Comparison of ENCODE assay signal across 8 cellular contexts in the genomic region with DNA sequence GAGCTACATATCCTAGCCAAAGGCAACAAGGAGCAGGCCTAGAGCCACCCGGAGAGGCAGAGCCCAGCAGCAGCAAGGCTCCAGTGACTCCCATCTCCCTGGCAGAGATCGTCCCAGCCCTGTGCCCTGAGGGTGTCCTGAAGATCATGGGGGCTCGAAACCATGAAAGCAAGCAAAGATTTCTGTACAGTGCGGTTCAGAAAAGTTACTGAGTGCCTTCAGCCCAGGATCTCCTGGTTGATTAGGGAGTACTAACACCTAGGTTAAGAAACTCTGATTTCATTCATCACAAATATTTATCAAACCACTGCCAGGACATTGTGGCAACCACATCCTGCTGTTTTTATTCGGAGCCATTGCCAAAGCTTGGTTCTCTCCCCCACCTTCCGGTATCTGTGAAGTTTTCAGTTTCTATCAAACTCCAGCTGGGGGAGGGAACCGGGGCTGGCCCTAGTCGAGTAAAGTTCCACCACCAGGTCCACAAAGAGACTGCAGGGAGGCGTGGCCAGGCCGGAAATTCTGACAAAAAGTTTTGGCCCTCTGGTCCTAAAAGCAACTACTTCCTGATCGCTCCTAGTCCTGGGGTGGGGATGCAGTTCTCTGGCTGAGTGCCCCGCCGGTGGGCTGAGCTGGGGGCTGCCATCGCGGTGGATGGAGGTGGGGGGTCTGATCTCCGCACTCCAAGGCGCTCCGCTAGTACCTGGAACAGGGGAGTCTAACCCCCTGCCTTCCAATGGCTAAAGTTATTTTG. TPM values are rescaled to one million over a fixed set of nuclear protein-coding genes. Genes with fewer than 3 reads are reported as not detected.
DNase-seq lines count a peak whose midpoint lies in the region; ATAC-seq, FAIRE-seq and TF ChIP-seq lines count a peak whose summit lies in the region.

No MANE protein-coding gene starts in this region.

- FAIRE-seq in GM12878 (lab: Jason Lieb, UNC) = peak; percentile 98

- peak overlapping the region; percentile 94 for H3K9ac ChIP-seq in GM12878 (ENCODE audit: control insufficient read depth, insufficient read depth, low read length)

- SMC1A ChIA-PET in GM12878 (lab: Charles Lee; ENCODE audit: uncharacterized antibody, unreplicated experiment) = interaction anchor here (0.7 to 3.7 kb wide), 10 partner anchors 20 to 312 kb away, joined by 3 to 25 read pairs (median 4); no protein-coding TSS in a partner anchor

- H3K27me3 ChIP-seq in DOHH2 (ENCODE audit: control insufficient read depth, low read length) (no peaks in the 10 kb centered on the region), GM12878 (replicated peaks in 1 of 2; ENCODE audit: control insufficient read depth in 2 of 2, insufficient read depth in 2 of 2, low read length in 1 of 2) (no peaks in the 10 kb centered on the region), sigmoid colon (no peaks in the 10 kb centered on the region)

- no peaks in the 10 kb centered on the region for H3K9me2 ChIP-seq in DOHH2 (replicated peaks; ENCODE audit: control insufficient read depth, low read length)

- H3K4me2 ChIP-seq in DOHH2 (ENCODE audit: low read length) (peak overlapping the region; percentile 97), GM12878 (ENCODE audit: control insufficient read depth, insufficient read depth) (peak overlapping the region; percentile 97)

- 0 out of 2 replicates have a peak, but pooled peaks have one; percentile 27 for TF ChIP-seq RAD21 in GM12878 (IDR thresholded peaks at IDR 0.05; ENCODE audit: insufficient read depth, low read depth, low read length)

- H3K4me3 ChIP-seq in DOHH2 (ENCODE audit: low read length) = peak overlapping the region; percentile 87
- H3K4me3 ChIP-seq in GM12878 = peak overlapping the region; percentile 65
- H3K4me3 ChIP-seq in sigmoid colon = peak overlapping the region; percentile 67 to 93 (median 72)

- ATAC-seq in GM21390 (IDR thresholded peaks at IDR 0.05; ENCODE audit: unreplicated experiment) (peak; percentile 66), GM12878 (peak; percentile 82)

- DNase-seq in HUDEP-2 (lab: John Stamatoyannopoulos, UW; ENCODE audit: unreplicated experiment in 76 of 76) (peak in 72 of 76 experiments; percentile 8 to 90 (median 70)), T1000 (lab: John Stamatoyannopoulos, UW) (peak; percentile 69), GM12878 (ENCODE audit: low read depth, low spot score) (peak; percentile 89), iPS DF 19.7 (ENCODE audit: low read depth, low spot score) (peak; percentile 71), sigmoid colon (peak; percentile 94), NCI-H2029 (lab: John Stamatoyannopoulos, UW) (no peak)

- CTCF ChIA-PET in GM12878 (lab: Yijun Ruan, JAX) = interaction anchor here (1.0 to 4.3 kb wide), 8 partner anchors 66 to 325 kb away, joined by 3 to 41 read pairs (median 4); partner anchors contain the start of gene COPG1

- POLR2A ChIA-PET in GM12878 (lab: Charles Lee) = interaction anchor here (0.5 to 3.5 kb wide), 9 partner anchors 42 to 320 kb away, joined by 3 to 20 read pairs (median 5); partner anchors contain the start of genes CNBP, COPG1, HMCES and IFT122

- H3F3A ChIP-seq in DOHH2 (ENCODE audit: control insufficient read depth, insufficient read depth) = peaks cover 17% of the 10 kb centered on the region

- TSS peak; percentile 51 for BruUV-seq in GM12878 (replicated peaks; lab: Mats Ljungman, UMichigan)

- WGBS in GM12878 (ENCODE audit: insufficient coverage, insufficient replicate concordance, low lambda C conversion rate, missing lambda C conversion rate) = 1% methylated on average over 18 of the region's 18 CpGs
- 0 to 1% methylated on average over 18 of the region's 18 CpGs for WGBS in sigmoid colon, 2 donors

- intact Hi-C loops in GM12878 (cut with micrococcal nuclease; ENCODE audit: unreplicated experiment) (loop anchor here (2.0 to 5.0 kb wide), 2 partner anchors 62 to 68 kb away; partner anchors contain the start of gene CNBP), sigmoid colon (cut with DNase I) (loop anchor here (5.0 kb wide), 1 partner anchor 127 kb away; the partner anchor contains the start of gene COPG1)

- H3K36me3 ChIP-seq in DOHH2 (ENCODE audit: control insufficient read depth, low read length) (no peaks in the 10 kb centered on the region), GM12878 (ENCODE audit: control insufficient read depth in 2 of 2, insufficient read depth in 2 of 2, low read length in 1 of 2) (no peaks in the 10 kb centered on the region), sigmoid colon (no peaks in the 10 kb centered on the region)

- no peaks in the 10 kb centered on the region for H3K9me3 ChIP-seq in DOHH2 (ENCODE audit: control insufficient read depth, insufficient read depth, low read length)
- no peaks in the 10 kb centered on the region for H3K9me3 ChIP-seq in GM12878 (replicated peaks; ENCODE audit: control insufficient read depth, insufficient read depth, low read length)
- H3K9me3 ChIP-seq in sigmoid colon = no peaks in the 10 kb centered on the region

- TF ChIP-seq EP300 in GM12878 (IDR thresholded peaks at IDR 0.05; ENCODE audit: borderline replicate concordance in 1 of 2, control insufficient read depth in 1 of 2, low read depth in 2 of 2, low read length in 2 of 2) = no peak
- no peak for TF ChIP-seq EP300 in sigmoid colon (IDR thresholded peaks at IDR 0.05)

- RAD21 ChIA-PET in GM12878 (lab: Charles Lee; ENCODE audit: unreplicated experiment) = interaction anchor here (1.3 to 3.8 kb wide), 4 partner anchors 67 to 157 kb away, joined by 3 to 20 read pairs (median 10); no protein-coding TSS in a partner anchor

- peaks cover 5% of the 10 kb centered on the region; the same call in 1 of the 2 replicates for H4K20me1 ChIP-seq in DOHH2 (ENCODE audit: control insufficient read depth, insufficient read depth, low read depth, low read length)
- H4K20me1 ChIP-seq in GM12878 (ENCODE audit: control insufficient read depth, insufficient read depth) = no peaks in the 10 kb centered on the region

- H3K4me1 ChIP-seq in DOHH2 (ENCODE audit: control insufficient read depth, low read length) = peaks cover 39% of the 10 kb centered on the region
- H3K4me1 ChIP-seq in GM12878 (ENCODE audit: control insufficient read depth, insufficient read depth, low read length) = peaks cover 27% of the 10 kb centered on the region
- peaks cover 0 to 38% (median 33%) of the 10 kb centered on the region in 4 donors for H3K4me1 ChIP-seq in sigmoid colon

- H3K27ac ChIP-seq in DOHH2 (ENCODE audit: low read depth, low read length) = peak overlapping the region; percentile 59
- H3K27ac ChIP-seq in GM12878 (ENCODE audit: control insufficient read depth, insufficient read depth) = peak overlapping the region; percentile 97
- H3K27ac ChIP-seq in sigmoid colon = peak overlapping the region; percentile 87 to 94 (median 94)

- TF ChIP-seq CTCF in DOHH2 (IDR thresholded peaks at IDR 0.05; ENCODE audit: low read depth, low read length, poor library complexity, severe bottlenecking) (no peak), GM12878 (IDR thresholded peaks at IDR 0.05 in 2 of 3, conservative IDR thresholded peaks at IDR 0.05 in 1 of 3; ENCODE audit: control insufficient read depth in 2 of 3, extremely low read depth in 1 of 3, insufficient read depth in 1 of 3, low read depth in 3 of 3, low read length in 3 of 3) (peak; percentile 13 to 19 (median 18); a peak in 4 of 6 replicates), sigmoid colon (IDR thresholded peaks at IDR 0.05) (peak in 1 of 4 experiments; percentile 21)

- in situ Hi-C loops in GM12878 (cut with MboI) = no loop called here

- TF ChIP-seq POLR2A in GM12878 (IDR thresholded peaks at IDR 0.05; ENCODE audit: low read depth, low read length) (peak; percentile 82), sigmoid colon (IDR thresholded peaks at IDR 0.05) (peak in 1 of 2 donors; percentile 54)

- H2AFZ ChIP-seq in GM12878 (ENCODE audit: control insufficient read depth, low read depth, low read length) = peak overlapping the region; percentile 55

- H3K79me2 ChIP-seq in DOHH2 (ENCODE audit: control insufficient read depth, low read length) (peaks cover 5% of the 10 kb centered on the region; the same call in 1 of the 2 replicates), GM12878 (ENCODE audit: control insufficient read depth, insufficient read depth, low read length) (peaks cover 24% of the 10 kb centered on the region)

RNA-seq across cellular contexts. Expression of gene RAB43, which starts 1.2 kb away (rescaled TPM):
- 10.9 and 12.0 TPM in 2 replicates for total RNA-seq in GM12878 (2013; cell fraction: nucleolus; rRNA removed)
- 8.0 and 10.0 TPM in 2 replicates for total RNA-seq in GM12878 (2014; rRNA removed)
- 0.67 and 0.69 TPM in 2 replicates for total RNA-seq in GM12878 (2014; rRNA removed; fragmentation: Illumina TruSeq; extraction: Trizol)
- total RNA-seq in GM12878 (2021) = 11.4 and 14.0 TPM in 2 replicates
- polyA plus RNA-seq in GM12878 (2011; ENCODE audit: low read depth) = 3.4 TPM
- polyA plus RNA-seq in GM12878 (2011; rRNA removed) = 4.1 and 4.7 TPM in 2 replicates
- 8.7 and 11.2 TPM in 2 replicates for polyA plus RNA-seq in GM12878 (2011; cell fraction: cytosol; rRNA removed)
- polyA plus RNA-seq in GM12878 (2011; cell fraction: nucleus; rRNA removed) = 16.5 and 22.0 TPM in 2 replicates
- 4.5 and 5.6 TPM in 2 replicates for polyA plus RNA-seq in GM12878 (2012)
- polyA plus RNA-seq in GM12878 (2014; fragmentation: Illumina TruSeq; extraction: Trizol) = 0.10 and 0.26 TPM in 2 replicates
- polyA plus RNA-seq in GM12878 (2014; fragmentation: Nextera tagmentation; extraction: Ambion mirVana) = under 1 TPM; 0.08 to 0.29 TPM
- 6.8 and 10.0 TPM in 2 replicates for polyA plus RNA-seq in GM12878 (2014; rRNA removed)
- polyA plus RNA-seq in GM12878 (2016; fragmentation: Nextera tagmentation; extraction: Ambion mirVana) = 1 to 10 TPM; 4.0 to 4.5 TPM
- 5.5 and 15.1 TPM in 2 replicates for polyA minus RNA-seq in GM12878 (2011; rRNA and poly(A)+ RNA removed)
- polyA minus RNA-seq in GM12878 (2011; cell fraction: cytosol; rRNA and poly(A)+ RNA removed) = 2.3 and 3.1 TPM in 2 replicates
- polyA minus RNA-seq in GM12878 (2011; cell fraction: nucleus; rRNA and poly(A)+ RNA removed) = 5.0 and 6.9 TPM in 2 replicates
- 1 to 10 TPM; 2.8 to 5.8 (median 4.0) TPM for total RNA-seq in sigmoid colon
- polyA plus RNA-seq in sigmoid colon = 10 to 100 TPM in 2 of 3 donors, 1 to 10 TPM in 1; 9.6 to 31.3 (median 10.9) TPM

RNA-seq across cellular contexts. Expression of gene ISY1, which starts 40.4 kb away (rescaled TPM):
- total RNA-seq in GM12878 (2013; cell fraction: nucleolus; rRNA removed) = 8.1 and 10.0 TPM in 2 replicates
- total RNA-seq in GM12878 (2014; rRNA removed) = 28.3 and 39.5 TPM in 2 replicates
- 46.0 and 47.1 TPM in 2 replicates for total RNA-seq in GM12878 (2014; rRNA removed; fragmentation: Illumina TruSeq; extraction: Trizol)
- 36.8 and 38.6 TPM in 2 replicates for total RNA-seq in GM12878 (2021)
- 28.6 TPM for polyA plus RNA-seq in GM12878 (2011; ENCODE audit: low read depth)
- polyA plus RNA-seq in GM12878 (2011; rRNA removed) = 43.3 and 61.7 TPM in 2 replicates
- 41.9 and 59.0 TPM in 2 replicates for polyA plus RNA-seq in GM12878 (2011; cell fraction: cytosol; rRNA removed)
- 10.0 and 10.5 TPM in 2 replicates for polyA plus RNA-seq in GM12878 (2011; cell fraction: nucleus; rRNA removed)
- polyA plus RNA-seq in GM12878 (2012) = 31.3 and 35.0 TPM in 2 replicates
- 42.3 and 45.4 TPM in 2 replicates for polyA plus RNA-seq in GM12878 (2014; fragmentation: Illumina TruSeq; extraction: Trizol)
- polyA plus RNA-seq in GM12878 (2014; fragmentation: Nextera tagmentation; extraction: Ambion mirVana) = 10 to 100 TPM; 54.1 to 58.2 TPM
- polyA plus RNA-seq in GM12878 (2014; rRNA removed) = 28.5 and 32.3 TPM in 2 replicates
- 10 to 100 TPM; 66.7 to 72.2 TPM for polyA plus RNA-seq in GM12878 (2016; fragmentation: Nextera tagmentation; extraction: Ambion mirVana)
- 14.6 and 23.3 TPM in 2 replicates for polyA minus RNA-seq in GM12878 (2011; rRNA and poly(A)+ RNA removed)
- polyA minus RNA-seq in GM12878 (2011; cell fraction: cytosol; rRNA and poly(A)+ RNA removed) = 6.7 and 15.2 TPM in 2 replicates
- polyA minus RNA-seq in GM12878 (2011; cell fraction: nucleus; rRNA and poly(A)+ RNA removed) = 4.1 and 11.7 TPM in 2 replicates
- 10 to 100 TPM; 18.0 to 26.0 (median 22.5) TPM for total RNA-seq in sigmoid colon
- 10 to 100 TPM; 25.2 to 31.2 (median 28.2) TPM for polyA plus RNA-seq in sigmoid colon

RNA-seq across cellular contexts. Expression of gene GP9, which starts 59.9 kb away (rescaled TPM):
- total RNA-seq in GM12878 (2013; cell fraction: nucleolus; rRNA removed) = not detected in 2 replicates
- total RNA-seq in GM12878 (2014; rRNA removed) = not detected in 2 replicates
- total RNA-seq in GM12878 (2014; rRNA removed; fragmentation: Illumina TruSeq; extraction: Trizol) = not detected in 2 replicates
- not detected in 2 replicates for total RNA-seq in GM12878 (2021)
- not detected for polyA plus RNA-seq in GM12878 (2011; ENCODE audit: low read depth)
- polyA plus RNA-seq in GM12878 (2011; rRNA removed) = not detected in 2 replicates
- polyA plus RNA-seq in GM12878 (2011; cell fraction: cytosol; rRNA removed) = not detected in 2 replicates
- polyA plus RNA-seq in GM12878 (2011; cell fraction: nucleus; rRNA removed) = not detected in 2 replicates
- not detected in 2 replicates for polyA plus RNA-seq in GM12878 (2012)
- not detected in 2 replicates for polyA plus RNA-seq in GM12878 (2014; fragmentation: Illumina TruSeq; extraction: Trizol)
- not detected for polyA plus RNA-seq in GM12878 (2014; fragmentation: Nextera tagmentation; extraction: Ambion mirVana)
- 0.15 TPM in 1 of 2 replicates, not detected in the other for polyA plus RNA-seq in GM12878 (2014; rRNA removed)
- polyA plus RNA-seq in GM12878 (2016; fragmentation: Nextera tagmentation; extraction: Ambion mirVana) = not detected
- not detected in 2 replicates for polyA minus RNA-seq in GM12878 (2011; rRNA and poly(A)+ RNA removed)
- not detected in 2 replicates for polyA minus RNA-seq in GM12878 (2011; cell fraction: cytosol; rRNA and poly(A)+ RNA removed)
- not detected in 2 replicates for polyA minus RNA-seq in GM12878 (2011; cell fraction: nucleus; rRNA and poly(A)+ RNA removed)
- not detected for total RNA-seq in sigmoid colon
- polyA plus RNA-seq in sigmoid colon = under 1 TPM in 1 of 3 donors, not detected in 2; 0.26 TPM
